8 cellular contexts compared by ENCODE assay signal in genomic region chr3:49539659-49540560, GRCh38. TPM values are rescaled to one million over a fixed set of nuclear protein-coding genes. Genes with fewer than 3 reads are reported as not detected.
DNase-seq lines count a peak whose midpoint lies in the region; ATAC-seq and TF ChIP-seq lines count a peak whose summit lies in the region.

No MANE protein-coding gene starts in this region.

- no peaks in the 10 kb centered on the region for H3K9me3 Mint-ChIP-seq in activated T-cell treated with anti-CD3 and anti-CD28 coated beads, Interleukin-2, amount 50 U/mL, for 4 hours

- no TSS peak for BruUV-seq in PC-9 (replicated peaks; lab: Mats Ljungman, UMichigan)

- peaks cover 3% of the 10 kb centered on the region for H3K27me3 Mint-ChIP-seq in activated T-cell treated with anti-CD3 and anti-CD28 coated beads, Interleukin-2, amount 50 U/mL, for 4 hours (ENCODE audit: low read depth)

- DNase-seq in DMS79 treated with DMSO at 0.1 percent for 48 hours (lab: John Stamatoyannopoulos, UW) = peak; percentile 80
- DNase-seq in KG1 (lab: John Stamatoyannopoulos, UW) = peak; percentile 95
- peak; percentile 75 to 96 for DNase-seq in PC-9
- peak; percentile 94 for DNase-seq in activated T-cell treated with anti-CD3 and anti-CD28 coated beads, Interleukin-2, amount 50 U/mL, for 4 hours
- DNase-seq in stimulated activated CD8-positive, alpha-beta memory T cell treated with anti-CD3 and anti-CD28 coated beads, Interleukin-7, amount 100 ng/mL, for 24 hours (ENCODE audit: low read depth) = peak; percentile 90

- H3K9me2 ChIP-seq in PC-9 (ENCODE audit: insufficient read depth) = no peaks in the 10 kb centered on the region

- peaks cover 5% of the 10 kb centered on the region for H3K4me1 Mint-ChIP-seq in activated T-cell treated with anti-CD3 and anti-CD28 coated beads, Interleukin-2, amount 50 U/mL, for 4 hours (ENCODE audit: low read depth)

- H3K4me3 ChIP-seq in PC-9 (peak overlapping the region; percentile 54; the same call in 1 of the 2 replicates), esophagus (ENCODE audit: low read depth in 1 of 2, low read length in 2 of 2) (peak overlapping the region; percentile 37 to 41), muscle layer of duodenum (ENCODE audit: low read depth in 1 of 2, low read length in 2 of 2) (peak overlapping the region; percentile 71 to 74)

- no peaks in the 10 kb centered on the region for H3K4me1 ChIP-seq in PC-9 (replicated peaks; ENCODE audit: insufficient read depth)
- H3K4me1 ChIP-seq in esophagus (ENCODE audit: control insufficient read depth in 2 of 2, insufficient read depth in 2 of 2, low read length in 1 of 2) = peaks cover 0 to 7% of the 10 kb centered on the region in 2 donors
- H3K4me1 ChIP-seq in muscle layer of duodenum (ENCODE audit: control insufficient read depth in 1 of 2, insufficient read depth in 2 of 2, low read length in 2 of 2) = peaks cover 0 to 13% of the 10 kb centered on the region in 2 donors

- WGBS in esophagus, 2 donors = 1 to 2% methylated on average over 60 to 63 of the region's 63 CpGs

- no peaks in the 10 kb centered on the region for H4K20me1 ChIP-seq in PC-9 (ENCODE audit: insufficient read depth)

- peak overlapping the region; percentile 83 for H3K4me2 ChIP-seq in PC-9

- peak overlapping the region; percentile 77 for H3K4me3 Mint-ChIP-seq in activated T-cell treated with anti-CD3 and anti-CD28 coated beads, Interleukin-2, amount 50 U/mL, for 4 hours

- TF ChIP-seq CTCF in PC-9 (conservative IDR thresholded peaks at IDR 0.05) = peak; percentile 89

- CTCF ChIA-PET in PC-9 (lab: Charles Lee) = interaction anchor here (0.5 to 2.0 kb wide), 11 partner anchors 26 to 299 kb away, joined by 3 to 28 read pairs (median 6); partner anchors contain the start of gene DAG1

- POLR2A ChIA-PET in PC-9 (lab: Charles Lee; ENCODE audit: unreplicated experiment) = interaction anchor here (0.5 to 1.6 kb wide), 9 partner anchors 70 to 729 kb away, joined by 3 to 14 read pairs (median 4); partner anchors contain the start of genes DAG1 and SEMA3B

- no peaks in the 10 kb centered on the region for H3K36me3 Mint-ChIP-seq in activated T-cell treated with anti-CD3 and anti-CD28 coated beads, Interleukin-2, amount 50 U/mL, for 4 hours (ENCODE audit: insufficient read depth)

- peak overlapping the region; percentile 87 for H2AFZ ChIP-seq in PC-9

- no peaks in the 10 kb centered on the region for H3K79me2 ChIP-seq in PC-9 (ENCODE audit: low read depth)

- no peaks in the 10 kb centered on the region for H3K9me3 ChIP-seq in PC-9 (ENCODE audit: insufficient read depth, low read depth)
- H3K9me3 ChIP-seq in esophagus (ENCODE audit: control insufficient read depth in 2 of 2, insufficient read depth in 1 of 2, low read depth in 1 of 2, low read length in 1 of 2) = no peaks in the 10 kb centered on the region
- no peaks in the 10 kb centered on the region for H3K9me3 ChIP-seq in muscle layer of duodenum (ENCODE audit: control insufficient read depth in 1 of 2, low read length in 2 of 2)

- intact Hi-C loops in PC-9 (cut with micrococcal nuclease; ENCODE audit: unreplicated experiment) = loop anchor here (1.0 to 5.0 kb wide), 4 partner anchors 86 to 682 kb away; no protein-coding TSS in a partner anchor

- H3K27ac ChIP-seq in PC-9 (no peak overlapping the region), esophagus (ENCODE audit: low read depth in 2 of 2, low read length in 1 of 2) (peak overlapping the region; percentile 57 to 74), muscle layer of duodenum (ENCODE audit: low read length) (no peak overlapping the region)

- ATAC-seq in GM21723 (IDR thresholded peaks at IDR 0.05; ENCODE audit: unreplicated experiment) = peak; percentile 91
- ATAC-seq in activated T-cell treated with anti-CD3 and anti-CD28 coated beads, Interleukin-2, amount 50 U/mL, for 4 hours = peak; percentile 94

- H3K27me3 ChIP-seq in PC-9 (ENCODE audit: insufficient read depth, low read depth) = peaks cover 23% of the 10 kb centered on the region; the same call in 1 of the 2 replicates
- no peaks in the 10 kb centered on the region for H3K27me3 ChIP-seq in esophagus (ENCODE audit: control insufficient read depth in 1 of 2, insufficient read depth in 2 of 2, low read length in 2 of 2)
- H3K27me3 ChIP-seq in muscle layer of duodenum (ENCODE audit: low read depth, low read length) = no peaks in the 10 kb centered on the region

- H3F3A ChIP-seq in PC-9 (ENCODE audit: insufficient read depth, low read depth) = 0 out of 2 replicates have a peak, but pooled peaks cover 3% of the 10 kb centered on the region

- H3K36me3 ChIP-seq in PC-9 (ENCODE audit: low read depth) (no peaks in the 10 kb centered on the region), esophagus (ENCODE audit: control insufficient read depth in 2 of 2, insufficient read depth in 2 of 2, low read length in 1 of 2) (no peaks in the 10 kb centered on the region), muscle layer of duodenum (ENCODE audit: control insufficient read depth in 1 of 2, insufficient read depth in 2 of 2, low read length in 2 of 2) (no peaks in the 10 kb centered on the region)

RNA-seq across cellular contexts. Expression of gene BSN, which starts 14.4 kb away (rescaled TPM):
- 0.23 and 0.28 TPM in 2 replicates for total RNA-seq in PC-9 (2021)
- total RNA-seq in activated T-cell treated with anti-CD3 and anti-CD28 coated beads, Interleukin-2, amount 50 U/mL, for 4 hours = under 1 TPM; 0.30 to 0.86 (median 0.40) TPM
- under 1 TPM; 0.01 to 0.08 TPM for polyA plus RNA-seq in esophagus

Comparison
In these comparisons a context has a peak if more than half of its experiments do, and no peak if none do; other contexts are left out.
1. H3K27ac ChIP-seq: peak in esophagus (2 of 2); none in PC-9 (single experiment) and muscle layer of duodenum (single experiment).
2. Peak in every context shown above with its lines, with median percentiles within 50 percentile points of each other: DNase-seq and H3K4me3 ChIP-seq.